In the genomic region with DNA sequence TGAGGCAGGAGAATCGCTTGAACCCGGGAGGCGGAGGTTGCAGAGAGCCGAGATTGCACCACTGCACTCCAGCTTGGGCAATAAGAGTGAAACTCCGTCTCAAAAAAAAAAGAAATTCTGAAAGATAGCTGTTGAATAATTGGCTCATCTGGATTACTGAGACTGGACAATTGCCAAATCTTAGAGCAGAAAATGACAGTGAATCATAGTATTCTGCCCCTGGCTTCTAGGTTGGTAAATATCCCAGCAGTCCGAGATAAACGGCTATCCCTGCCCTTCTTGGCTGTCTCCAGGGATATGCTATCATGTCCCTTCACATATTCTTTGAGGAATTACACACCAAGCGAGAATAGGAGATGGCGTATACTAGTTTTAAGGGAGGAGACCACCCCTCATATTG, we compare ENCODE assay signal across 12 cellular contexts. TPM values are rescaled to one million over a fixed set of nuclear protein-coding genes. Genes with fewer than 3 reads are reported as not detected.
A peak's percentile ranks its signal among the peaks of the same experiment; 100 is the strongest.
DNase-seq lines count a peak whose midpoint lies in the region; ATAC-seq, FAIRE-seq and TF ChIP-seq lines count a peak whose summit lies in the region.
"Had no signal": no experiment of that assay in that cellular context is flagged by ENCODE, and none has a peak within 500 bp of the region (broad histone marks: within the 10 kb centered on the region; RNA-seq: fewer than 3 reads in every experiment).

No MANE protein-coding gene starts in this region.

- 37 to 63% methylated on average over 9 of the region's 9 CpGs for WGBS in esophagus squamous epithelium, 2 donors

- TF ChIP-seq POLR2A in H54 (IDR thresholded peaks at IDR 0.05; ENCODE audit: low read depth, low read length) = no peak
- TF ChIP-seq POLR2A in esophagus squamous epithelium (IDR thresholded peaks at IDR 0.05) = no peak

- peak; percentile 71 for DNase-seq in A673 (ENCODE audit: low spot score)
- DNase-seq in H54 (ENCODE audit: insufficient read length, low spot score) = peak; percentile 29
- no peak for DNase-seq in RWPE2 (ENCODE audit: low spot score)
- DNase-seq in fibroblast of villous mesenchyme (ENCODE audit: low read depth) = peak; percentile 36
- no peak for DNase-seq in esophagus squamous epithelium (lab: John Stamatoyannopoulos, UW)
- DNase-seq in retina = no peak
- no peak for DNase-seq in NK-92 treated with Interleukin-12 subunit alpha and Interleukin-12 subunit beta, amount 100 ng/mL, for 24 hours (lab: John Stamatoyannopoulos, UW)
- DNase-seq: SJCRH30; stimulated activated naive CD8-positive, alpha-beta T cell treated with anti-CD3 and anti-CD28 coated beads, Interleukin-15, amount 100 ng/mL, for 72 hours had no signal

- no TSS peak for BruUV-seq in A673 (replicated peaks; lab: Mats Ljungman, UMichigan)

- peaks cover 15% of the 10 kb centered on the region for H3K4me1 ChIP-seq in A673 (ENCODE audit: insufficient read depth, low read length, poor library complexity, severe bottlenecking)
- peaks cover 3% of the 10 kb centered on the region for H3K4me1 ChIP-seq in RWPE2 (ENCODE audit: insufficient read depth, poor library complexity, severe bottlenecking)
- H3K4me1 ChIP-seq in esophagus squamous epithelium = peaks cover 0 to 12% (median 3%) of the 10 kb centered on the region in 3 donors
- H3K4me1 ChIP-seq: SJCRH30 had no signal

- TF ChIP-seq CTCF in A673 (conservative IDR thresholded peaks at IDR 0.05; ENCODE audit: low read depth, low read length) (no peak), RWPE2 (IDR thresholded peaks at IDR 0.05; ENCODE audit: poor library complexity, severe bottlenecking) (no peak), fibroblast of villous mesenchyme (IDR thresholded peaks at IDR 0.05; ENCODE audit: insufficient read depth, low read depth, low read length) (no peak), esophagus squamous epithelium (IDR thresholded peaks at IDR 0.05) (no peak)

- H3K4me3 ChIP-seq in A673 (ENCODE audit: low read depth, low read length, poor library complexity, severe bottlenecking) = no peak overlapping the region
- H3K4me3 ChIP-seq in RWPE2 (ENCODE audit: severe bottlenecking) = no peak overlapping the region
- no peak overlapping the region for H3K4me3 ChIP-seq in fibroblast of villous mesenchyme (ENCODE audit: low read depth, low read length)
- no peak overlapping the region for H3K4me3 ChIP-seq in esophagus squamous epithelium
- H3K4me3 ChIP-seq: BLaER1 treated with 17β-estradiol and CSF1 and Interleukin-3, amounts not matched to agents 10 nM and 100 nM; SJCRH30 had no signal

- H3K9me3 ChIP-seq in A673 (ENCODE audit: low read depth, low read length, poor library complexity, severe bottlenecking) = no peaks in the 10 kb centered on the region
- no peaks in the 10 kb centered on the region for H3K9me3 ChIP-seq in RWPE2 (ENCODE audit: severe bottlenecking)
- H3K9me3 ChIP-seq in esophagus squamous epithelium = no peaks in the 10 kb centered on the region
- H3K9me3 ChIP-seq: BLaER1 treated with 17β-estradiol and CSF1 and Interleukin-3, amounts not matched to agents 10 nM and 100 nM; SJCRH30 had no signal

- H3K36me3 ChIP-seq in A673 (ENCODE audit: insufficient read depth, low read length, poor library complexity, severe bottlenecking) (no peaks in the 10 kb centered on the region), RWPE2 (ENCODE audit: low read depth) (no peaks in the 10 kb centered on the region), esophagus squamous epithelium (no peaks in the 10 kb centered on the region)
- H3K36me3 ChIP-seq: BLaER1 treated with 17β-estradiol and CSF1 and Interleukin-3, amounts not matched to agents 10 nM and 100 nM; SJCRH30 had no signal

- ATAC-seq in RWPE2 (ENCODE audit: low read depth) = peak; percentile 86
- ATAC-seq in GM18520 (IDR thresholded peaks at IDR 0.05; ENCODE audit: unreplicated experiment) = no peak
- ATAC-seq: stimulated activated naive CD8-positive, alpha-beta T cell treated with anti-CD3 and anti-CD28 coated beads, Interleukin-15, amount 100 ng/mL, for 72 hours; WTC11 had no signal

- H3K27ac ChIP-seq in A673 (ENCODE audit: low read depth, low read length, poor library complexity, severe bottlenecking) = no peak overlapping the region
- H3K27ac ChIP-seq in RWPE2 (ENCODE audit: poor library complexity, severe bottlenecking) = no peak overlapping the region
- no peak overlapping the region for H3K27ac ChIP-seq in esophagus squamous epithelium
- H3K27ac ChIP-seq: BLaER1 treated with 17β-estradiol and CSF1 and Interleukin-3, amounts not matched to agents 10 nM and 100 nM; SJCRH30 had no signal

- no peaks in the 10 kb centered on the region for H3K27me3 ChIP-seq in A673 (replicated peaks; ENCODE audit: insufficient read depth, low read depth, low read length, poor library complexity)
- no peaks in the 10 kb centered on the region for H3K27me3 ChIP-seq in RWPE2 (ENCODE audit: insufficient read depth, poor library complexity, severe bottlenecking)
- peaks cover 0 to 18% (median 0%) of the 10 kb centered on the region in 4 donors for H3K27me3 ChIP-seq in esophagus squamous epithelium
- H3K27me3 ChIP-seq: BLaER1 treated with 17β-estradiol and CSF1 and Interleukin-3, amounts not matched to agents 10 nM and 100 nM; SJCRH30 had no signal

- POLR2A ChIA-PET in A673 (lab: Charles Lee; ENCODE audit: low non-redundant PET) = no interaction called here

- CTCF ChIA-PET in A673 (lab: Charles Lee) = interaction anchor here (0.6 kb wide), 1 partner anchor 53 kb away, joined by 10 read pairs; no protein-coding TSS in a partner anchor

- intact Hi-C loops in A673 (cut with micrococcal nuclease; ENCODE audit: unreplicated experiment) (no loop called here), esophagus squamous epithelium (cut with DNase I) (no loop called here)

- no peak for FAIRE-seq in H54 (lab: Jason Lieb, UNC)

RNA-seq across cellular contexts. Expression of gene METTL16, which starts 35.5 kb away (rescaled TPM):
- total RNA-seq in A673 (2021) (50.8 and 51.3 TPM in 2 replicates), fibroblast of villous mesenchyme (13.5 and 16.8 TPM in 2 replicates), esophagus squamous epithelium (10 to 100 TPM; 12.5 to 31.5 (median 25.3) TPM)

RNA-seq across cellular contexts. Expression of gene PAFAH1B1, which starts 46.3 kb away (rescaled TPM):
- total RNA-seq in A673 (2021) (210 and 212 TPM in 2 replicates), fibroblast of villous mesenchyme (101 and 141 TPM in 2 replicates), esophagus squamous epithelium (10 to 100 TPM; 33.4 to 91.6 (median 78.8) TPM)

Comparison
In these comparisons a context has a peak if more than half of its experiments do, and no peak if none do; other contexts are left out.
1. DNase-seq: peak in A673 (single experiment), H54 (single experiment) and fibroblast of villous mesenchyme (single experiment); none in RWPE2 (single experiment), esophagus squamous epithelium (single experiment), retina (single experiment) and NK-92 treated with Interleukin-12 subunit alpha and Interleukin-12 subunit beta, amount 100 ng/mL, for 24 hours (single experiment).